ENCODE assay signal across 7 cellular contexts in genomic region chr12:130826151-130826801, GRCh38. TPM values are rescaled to one million over a fixed set of nuclear protein-coding genes. Genes with fewer than 3 reads are reported as not detected.
DNase-seq lines count a peak whose midpoint lies in the region; ATAC-seq and TF ChIP-seq lines count a peak whose summit lies in the region.

No MANE protein-coding gene starts in this region.

- H3K9ac ChIP-seq in smooth muscle cell (ENCODE audit: low read depth): no peak overlapping the region

- H3K9me3 ChIP-seq in Peyer's patch (no peaks in the 10 kb centered on the region), smooth muscle cell (replicated peaks; ENCODE audit: low read depth) (no peaks in the 10 kb centered on the region)

- intact Hi-C loops in Right ventricle myocardium superior (cut with DNase I): no loop called here

- ATAC-seq in GM19351 (IDR thresholded peaks at IDR 0.05; ENCODE audit: unreplicated experiment) (peak; percentile 39), Right ventricle myocardium superior (ENCODE audit: poor library complexity) (peak; percentile 79)

- WGBS in smooth muscle cell (ENCODE audit: low lambda C conversion rate): 72% methylated on average over 21 of the region's 21 CpGs

- H3K27ac ChIP-seq in Peyer's patch (no peak overlapping the region), smooth muscle cell (ENCODE audit: low read depth) (no peak overlapping the region)

- H3K36me3 ChIP-seq in Peyer's patch: peaks cover 0 to 2% (median 0%) of the 10 kb centered on the region in 3 donors
- H3K36me3 ChIP-seq in smooth muscle cell (ENCODE audit: low read depth): no peaks in the 10 kb centered on the region

- H3K4me2 ChIP-seq in smooth muscle cell: no peak overlapping the region

- DNase-seq in Peyer's patch: peak; percentile 39 to 73 (median 70)
- peak; percentile 64 for DNase-seq in activated T-helper 9 cell treated with anti-CD3 and anti-CD28 coated beads, Interleukin-2, amount 50 U/mL, for 16 hours (ENCODE audit: low read depth)
- DNase-seq in Right ventricle myocardium superior: no peak
- DNase-seq in smooth muscle cell (lab: John Stamatoyannopoulos, UW; ENCODE audit: unreplicated experiment): no peak
- no peak for DNase-seq in GM19240 (ENCODE audit: insufficient read length, low spot score)
- no peak for DNase-seq in NCI-H2107 treated with DMSO at 0.1 percent for 48 hours (lab: John Stamatoyannopoulos, UW; ENCODE audit: unreplicated experiment)

- no peaks in the 10 kb centered on the region for H3F3A ChIP-seq in smooth muscle cell (ENCODE audit: low read depth)

- H2AFZ ChIP-seq in smooth muscle cell (ENCODE audit: low read depth): no peak overlapping the region

- TF ChIP-seq CTCF in Peyer's patch (IDR thresholded peaks at IDR 0.05): peak; percentile 41 to 65 (median 64)
- peak; percentile 75 for TF ChIP-seq CTCF in smooth muscle cell (IDR thresholded peaks at IDR 0.05; ENCODE audit: borderline replicate concordance, insufficient read depth, poor library complexity, severe bottlenecking)

- peaks cover 78% of the 10 kb centered on the region for H4K20me1 ChIP-seq in smooth muscle cell (ENCODE audit: low read depth)

- no peak overlapping the region for H3K4me3 ChIP-seq in Peyer's patch
- no peak overlapping the region for H3K4me3 ChIP-seq in smooth muscle cell

- peaks cover 22% of the 10 kb centered on the region for H3K79me2 ChIP-seq in smooth muscle cell (ENCODE audit: low read depth)

- no peak for TF ChIP-seq POLR2A in Peyer's patch (IDR thresholded peaks at IDR 0.05)

- H3K4me1 ChIP-seq in Peyer's patch: peaks cover 0 to 5% (median 0%) of the 10 kb centered on the region in 4 donors
- no peaks in the 10 kb centered on the region for H3K4me1 ChIP-seq in smooth muscle cell (ENCODE audit: low read depth)

- H3K27me3 ChIP-seq in Peyer's patch (no peaks in the 10 kb centered on the region), smooth muscle cell (ENCODE audit: low read depth) (no peaks in the 10 kb centered on the region)

RNA-seq across cellular contexts. Expression of gene STX2, which starts 12.8 kb away (rescaled TPM):
- total RNA-seq in Peyer's patch (100 to 1,000 TPM in 1 of 4 donors, 1 to 10 TPM in 3; 5.3 to 115 (median 9.0) TPM), Right ventricle myocardium superior (11.4 TPM), smooth muscle cell (31.4 and 32.8 TPM in 2 replicates)
- 21.7 and 25.3 TPM in 2 replicates for polyA plus RNA-seq in smooth muscle cell

RNA-seq across cellular contexts. Expression of gene RAN, which starts 45.6 kb away (rescaled TPM):
- 100 to 1,000 TPM in 2 of 4 donors, 10 to 100 TPM in 2; 48.4 to 154 (median 114) TPM for total RNA-seq in Peyer's patch
- total RNA-seq in Right ventricle myocardium superior: 225 TPM
- total RNA-seq in smooth muscle cell: 332 and 367 TPM in 2 replicates
- 595 and 627 TPM in 2 replicates for polyA plus RNA-seq in smooth muscle cell

Comparison
In these comparisons a context has a peak if more than half of its experiments do, and no peak if none do; other contexts are left out.
1. DNase-seq: peak in Peyer's patch (3 of 3) and activated T-helper 9 cell treated with anti-CD3 and anti-CD28 coated beads, Interleukin-2, amount 50 U/mL, for 16 hours (single experiment); none in Right ventricle myocardium superior (single experiment), smooth muscle cell (single experiment), GM19240 (single experiment) and NCI-H2107 treated with DMSO at 0.1 percent for 48 hours (single experiment).